Comparison of ENCODE assay signal across 1 cellular context in the genomic region with DNA sequence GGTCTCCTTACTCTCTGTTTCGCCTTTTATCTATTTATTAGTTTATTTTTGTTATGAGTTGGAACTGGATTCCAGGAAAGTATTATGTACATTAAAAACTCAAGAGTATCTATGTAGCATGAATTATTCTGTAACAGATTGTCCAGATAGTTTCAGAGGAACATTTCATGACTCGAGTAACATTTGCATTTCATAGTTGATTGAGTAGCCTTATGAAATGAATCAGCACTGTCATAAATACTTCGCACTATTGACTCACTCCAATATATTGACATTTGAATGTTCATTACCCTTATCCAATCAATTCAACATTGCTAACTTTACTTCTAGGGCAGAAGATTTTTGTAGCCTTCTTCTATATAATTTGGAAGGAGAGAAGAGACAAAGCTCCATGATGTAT.
TF ChIP-seq lines count a peak whose summit lies in the region.

No MANE protein-coding gene starts in this region.

TF ChIP-seq in GM12878, 131 proteins besides CTCF, POLR2A, EP300 and RAD21 (continued from another document and continues in another):
- TF ChIP-seq, protein P1, sequence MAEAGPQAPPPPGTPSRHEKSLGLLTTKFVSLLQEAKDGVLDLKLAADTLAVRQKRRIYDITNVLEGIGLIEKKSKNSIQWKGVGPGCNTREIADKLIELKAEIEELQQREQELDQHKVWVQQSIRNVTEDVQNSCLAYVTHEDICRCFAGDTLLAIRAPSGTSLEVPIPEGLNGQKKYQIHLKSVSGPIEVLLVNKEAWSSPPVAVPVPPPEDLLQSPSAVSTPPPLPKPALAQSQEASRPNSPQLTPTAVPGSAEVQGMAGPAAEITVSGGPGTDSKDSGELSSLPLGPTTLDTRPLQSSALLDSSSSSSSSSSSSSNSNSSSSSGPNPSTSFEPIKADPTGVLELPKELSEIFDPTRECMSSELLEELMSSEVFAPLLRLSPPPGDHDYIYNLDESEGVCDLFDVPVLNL (IDR thresholded peaks at IDR 0.05; ENCODE audit: low read depth, low read length): no peak
- TF ChIP-seq, protein P2, sequence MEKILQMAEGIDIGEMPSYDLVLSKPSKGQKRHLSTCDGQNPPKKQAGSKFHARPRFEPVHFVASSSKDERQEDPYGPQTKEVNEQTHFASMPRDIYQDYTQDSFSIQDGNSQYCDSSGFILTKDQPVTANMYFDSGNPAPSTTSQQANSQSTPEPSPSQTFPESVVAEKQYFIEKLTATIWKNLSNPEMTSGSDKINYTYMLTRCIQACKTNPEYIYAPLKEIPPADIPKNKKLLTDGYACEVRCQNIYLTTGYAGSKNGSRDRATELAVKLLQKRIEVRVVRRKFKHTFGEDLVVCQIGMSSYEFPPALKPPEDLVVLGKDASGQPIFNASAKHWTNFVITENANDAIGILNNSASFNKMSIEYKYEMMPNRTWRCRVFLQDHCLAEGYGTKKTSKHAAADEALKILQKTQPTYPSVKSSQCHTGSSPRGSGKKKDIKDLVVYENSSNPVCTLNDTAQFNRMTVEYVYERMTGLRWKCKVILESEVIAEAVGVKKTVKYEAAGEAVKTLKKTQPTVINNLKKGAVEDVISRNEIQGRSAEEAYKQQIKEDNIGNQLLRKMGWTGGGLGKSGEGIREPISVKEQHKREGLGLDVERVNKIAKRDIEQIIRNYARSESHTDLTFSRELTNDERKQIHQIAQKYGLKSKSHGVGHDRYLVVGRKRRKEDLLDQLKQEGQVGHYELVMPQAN (conservative IDR thresholded peaks at IDR 0.05): no peak
- TF ChIP-seq, protein P3, sequence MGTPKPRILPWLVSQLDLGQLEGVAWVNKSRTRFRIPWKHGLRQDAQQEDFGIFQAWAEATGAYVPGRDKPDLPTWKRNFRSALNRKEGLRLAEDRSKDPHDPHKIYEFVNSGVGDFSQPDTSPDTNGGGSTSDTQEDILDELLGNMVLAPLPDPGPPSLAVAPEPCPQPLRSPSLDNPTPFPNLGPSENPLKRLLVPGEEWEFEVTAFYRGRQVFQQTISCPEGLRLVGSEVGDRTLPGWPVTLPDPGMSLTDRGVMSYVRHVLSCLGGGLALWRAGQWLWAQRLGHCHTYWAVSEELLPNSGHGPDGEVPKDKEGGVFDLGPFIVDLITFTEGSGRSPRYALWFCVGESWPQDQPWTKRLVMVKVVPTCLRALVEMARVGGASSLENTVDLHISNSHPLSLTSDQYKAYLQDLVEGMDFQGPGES (IDR thresholded peaks at IDR 0.05): no peak
- TF ChIP-seq EED (IDR thresholded peaks at IDR 0.05; ENCODE audit: low read depth) (no peak), NR2C1 (IDR thresholded peaks at IDR 0.05) (no peak), TCF7 (IDR thresholded peaks at IDR 0.05; ENCODE audit: borderline replicate concordance) (no peak), MTA2 (IDR thresholded peaks at IDR 0.05; ENCODE audit: low read depth) (peak; percentile 84), ZNF622 (IDR thresholded peaks at IDR 0.05) (no peak), EZH2 (IDR thresholded peaks at IDR 0.05; ENCODE audit: borderline replicate concordance, control insufficient read depth, low read depth, low read length) (no peak), POU2F2 (IDR thresholded peaks at IDR 0.05; ENCODE audit: borderline replicate concordance, low read depth, low read length) (peak; percentile 93), BRCA1 (IDR thresholded peaks at IDR 0.05; ENCODE audit: low read depth, low read length) (no peak), RFX5 (IDR thresholded peaks at IDR 0.05; ENCODE audit: low read depth, low read length) (no peak), KLF5 (IDR thresholded peaks at IDR 0.05; ENCODE audit: partially characterized antibody) (no peak), ZNF274 (IDR thresholded peaks at IDR 0.05; ENCODE audit: insufficient read depth, insufficient read length) (no peak), ESRRA (IDR thresholded peaks at IDR 0.05; ENCODE audit: low read length) (no peak), SUZ12 (IDR thresholded peaks at IDR 0.05; ENCODE audit: unreplicated experiment) (no peak), NFIC (IDR thresholded peaks at IDR 0.05; ENCODE audit: low read depth, low read length) (peak; percentile 92), ATF7 (IDR thresholded peaks at IDR 0.05; ENCODE audit: low read depth) (peak; percentile 80), IKZF1 (conservative IDR thresholded peaks at IDR 0.05) (0 out of 2 replicates have a peak, but pooled peaks have one; percentile 20), SMAD1 (IDR thresholded peaks at IDR 0.05; ENCODE audit: low read depth, partially characterized antibody) (no peak), SMARCA5 (IDR thresholded peaks at IDR 0.05) (no peak), FOS (IDR thresholded peaks at IDR 0.05; ENCODE audit: borderline replicate concordance, extremely low read depth, insufficient read length) (no peak), ZNF24 (IDR thresholded peaks at IDR 0.05) (no peak), MEF2A (IDR thresholded peaks at IDR 0.05; ENCODE audit: insufficient read depth, low read depth, low read length) (peak; percentile 82), HDAC6 (IDR thresholded peaks at IDR 0.05; ENCODE audit: unreplicated experiment) (no peak), NR2F1 (conservative IDR thresholded peaks at IDR 0.05) (no peak), DPF2 (IDR thresholded peaks at IDR 0.05) (peak; percentile 85), MYC (IDR thresholded peaks at IDR 0.05; ENCODE audit: insufficient read depth, insufficient read length, insufficient replicate concordance, low read length, severe bottlenecking) (no peak), ZNF384 (IDR thresholded peaks at IDR 0.05; ENCODE audit: borderline replicate concordance, low read depth, low read length) (no peak), TCF12 (IDR thresholded peaks at IDR 0.05; ENCODE audit: low read depth, low read length) (no peak), SUPT20H (IDR thresholded peaks at IDR 0.05; ENCODE audit: borderline replicate concordance, control insufficient read depth, low read depth, low read length) (no peak), MEF2B (IDR thresholded peaks at IDR 0.05; ENCODE audit: partially characterized antibody, poor library complexity, severe bottlenecking) (no peak), HCFC1 (IDR thresholded peaks at IDR 0.05; ENCODE audit: low read length) (no peak), ETV6 (conservative IDR thresholded peaks at IDR 0.05 in 1 of 2, IDR thresholded peaks at IDR 0.05 in 1 of 2; ENCODE audit: borderline replicate concordance in 1 of 2, low read depth in 1 of 2) (no peak)
- TF ChIP-seq, protein P4, sequence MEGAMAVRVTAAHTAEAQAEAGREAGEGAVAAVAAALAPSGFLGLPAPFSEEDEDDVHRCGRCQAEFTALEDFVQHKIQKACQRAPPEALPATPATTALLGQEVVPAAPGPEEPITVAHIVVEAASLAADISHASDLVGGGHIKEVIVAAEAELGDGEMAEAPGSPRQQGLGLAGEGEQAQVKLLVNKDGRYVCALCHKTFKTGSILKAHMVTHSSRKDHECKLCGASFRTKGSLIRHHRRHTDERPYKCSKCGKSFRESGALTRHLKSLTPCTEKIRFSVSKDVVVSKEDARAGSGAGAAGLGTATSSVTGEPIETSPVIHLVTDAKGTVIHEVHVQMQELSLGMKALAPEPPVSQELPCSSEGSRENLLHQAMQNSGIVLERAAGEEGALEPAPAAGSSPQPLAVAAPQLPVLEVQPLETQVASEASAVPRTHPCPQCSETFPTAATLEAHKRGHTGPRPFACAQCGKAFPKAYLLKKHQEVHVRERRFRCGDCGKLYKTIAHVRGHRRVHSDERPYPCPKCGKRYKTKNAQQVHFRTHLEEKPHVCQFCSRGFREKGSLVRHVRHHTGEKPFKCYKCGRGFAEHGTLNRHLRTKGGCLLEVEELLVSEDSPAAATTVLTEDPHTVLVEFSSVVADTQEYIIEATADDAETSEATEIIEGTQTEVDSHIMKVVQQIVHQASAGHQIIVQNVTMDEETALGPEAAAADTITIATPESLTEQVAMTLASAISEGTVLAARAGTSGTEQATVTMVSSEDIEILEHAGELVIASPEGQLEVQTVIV (IDR thresholded peaks at IDR 0.05; ENCODE audit: borderline replicate concordance, partially characterized antibody): no peak
- TF ChIP-seq, protein P5, sequence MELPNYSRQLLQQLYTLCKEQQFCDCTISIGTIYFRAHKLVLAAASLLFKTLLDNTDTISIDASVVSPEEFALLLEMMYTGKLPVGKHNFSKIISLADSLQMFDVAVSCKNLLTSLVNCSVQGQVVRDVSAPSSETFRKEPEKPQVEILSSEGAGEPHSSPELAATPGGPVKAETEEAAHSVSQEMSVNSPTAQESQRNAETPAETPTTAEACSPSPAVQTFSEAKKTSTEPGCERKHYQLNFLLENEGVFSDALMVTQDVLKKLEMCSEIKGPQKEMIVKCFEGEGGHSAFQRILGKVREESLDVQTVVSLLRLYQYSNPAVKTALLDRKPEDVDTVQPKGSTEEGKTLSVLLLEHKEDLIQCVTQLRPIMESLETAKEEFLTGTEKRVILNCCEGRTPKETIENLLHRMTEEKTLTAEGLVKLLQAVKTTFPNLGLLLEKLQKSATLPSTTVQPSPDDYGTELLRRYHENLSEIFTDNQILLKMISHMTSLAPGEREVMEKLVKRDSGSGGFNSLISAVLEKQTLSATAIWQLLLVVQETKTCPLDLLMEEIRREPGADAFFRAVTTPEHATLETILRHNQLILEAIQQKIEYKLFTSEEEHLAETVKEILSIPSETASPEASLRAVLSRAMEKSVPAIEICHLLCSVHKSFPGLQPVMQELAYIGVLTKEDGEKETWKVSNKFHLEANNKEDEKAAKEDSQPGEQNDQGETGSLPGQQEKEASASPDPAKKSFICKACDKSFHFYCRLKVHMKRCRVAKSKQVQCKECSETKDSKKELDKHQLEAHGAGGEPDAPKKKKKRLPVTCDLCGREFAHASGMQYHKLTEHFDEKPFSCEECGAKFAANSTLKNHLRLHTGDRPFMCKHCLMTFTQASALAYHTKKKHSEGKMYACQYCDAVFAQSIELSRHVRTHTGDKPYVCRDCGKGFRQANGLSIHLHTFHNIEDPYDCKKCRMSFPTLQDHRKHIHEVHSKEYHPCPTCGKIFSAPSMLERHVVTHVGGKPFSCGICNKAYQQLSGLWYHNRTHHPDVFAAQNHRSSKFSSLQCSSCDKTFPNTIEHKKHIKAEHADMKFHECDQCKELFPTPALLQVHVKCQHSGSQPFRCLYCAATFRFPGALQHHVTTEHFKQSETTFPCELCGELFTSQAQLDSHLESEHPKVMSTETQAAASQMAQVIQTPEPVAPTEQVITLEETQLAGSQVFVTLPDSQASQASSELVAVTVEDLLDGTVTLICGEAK (IDR thresholded peaks at IDR 0.05; ENCODE audit: borderline replicate concordance): no peak; the same call in 1 of the 2 replicates
- TF ChIP-seq, protein P6, sequence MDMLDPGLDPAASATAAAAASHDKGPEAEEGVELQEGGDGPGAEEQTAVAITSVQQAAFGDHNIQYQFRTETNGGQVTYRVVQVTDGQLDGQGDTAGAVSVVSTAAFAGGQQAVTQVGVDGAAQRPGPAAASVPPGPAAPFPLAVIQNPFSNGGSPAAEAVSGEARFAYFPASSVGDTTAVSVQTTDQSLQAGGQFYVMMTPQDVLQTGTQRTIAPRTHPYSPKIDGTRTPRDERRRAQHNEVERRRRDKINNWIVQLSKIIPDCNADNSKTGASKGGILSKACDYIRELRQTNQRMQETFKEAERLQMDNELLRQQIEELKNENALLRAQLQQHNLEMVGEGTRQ (IDR thresholded peaks at IDR 0.05; ENCODE audit: borderline replicate concordance, low read depth, low read length): no peak
- TF ChIP-seq, protein P7, sequence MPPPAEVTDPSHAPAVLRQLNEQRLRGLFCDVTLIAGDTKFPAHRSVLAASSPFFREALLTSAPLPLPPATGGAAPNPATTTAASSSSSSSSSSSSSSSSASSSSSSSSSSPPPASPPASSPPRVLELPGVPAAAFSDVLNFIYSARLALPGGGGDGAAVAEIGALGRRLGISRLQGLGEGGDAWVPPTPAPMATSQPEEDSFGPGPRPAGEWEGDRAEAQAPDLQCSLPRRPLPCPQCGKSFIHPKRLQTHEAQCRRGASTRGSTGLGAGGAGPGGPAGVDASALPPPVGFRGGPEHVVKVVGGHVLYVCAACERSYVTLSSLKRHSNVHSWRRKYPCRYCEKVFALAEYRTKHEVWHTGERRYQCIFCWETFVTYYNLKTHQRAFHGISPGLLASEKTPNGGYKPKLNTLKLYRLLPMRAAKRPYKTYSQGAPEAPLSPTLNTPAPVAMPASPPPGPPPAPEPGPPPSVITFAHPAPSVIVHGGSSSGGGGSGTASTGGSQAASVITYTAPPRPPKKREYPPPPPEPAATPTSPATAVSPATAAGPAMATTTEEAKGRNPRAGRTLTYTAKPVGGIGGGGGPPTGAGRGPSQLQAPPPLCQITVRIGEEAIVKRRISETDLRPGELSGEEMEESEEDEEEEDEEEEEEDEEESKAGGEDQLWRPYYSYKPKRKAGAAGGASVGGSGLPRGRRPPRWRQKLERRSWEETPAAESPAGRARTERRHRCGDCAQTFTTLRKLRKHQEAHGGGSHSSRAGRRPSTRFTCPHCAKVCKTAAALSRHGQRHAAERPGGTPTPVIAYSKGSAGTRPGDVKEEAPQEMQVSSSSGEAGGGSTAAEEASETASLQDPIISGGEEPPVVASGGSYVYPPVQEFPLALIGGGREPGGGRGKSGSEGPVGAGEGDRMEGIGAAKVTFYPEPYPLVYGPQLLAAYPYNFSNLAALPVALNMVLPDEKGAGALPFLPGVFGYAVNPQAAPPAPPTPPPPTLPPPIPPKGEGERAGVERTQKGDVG (CRISPR knock-in tag; IDR thresholded peaks at IDR 0.05): no peak
- TF ChIP-seq, protein P8, sequence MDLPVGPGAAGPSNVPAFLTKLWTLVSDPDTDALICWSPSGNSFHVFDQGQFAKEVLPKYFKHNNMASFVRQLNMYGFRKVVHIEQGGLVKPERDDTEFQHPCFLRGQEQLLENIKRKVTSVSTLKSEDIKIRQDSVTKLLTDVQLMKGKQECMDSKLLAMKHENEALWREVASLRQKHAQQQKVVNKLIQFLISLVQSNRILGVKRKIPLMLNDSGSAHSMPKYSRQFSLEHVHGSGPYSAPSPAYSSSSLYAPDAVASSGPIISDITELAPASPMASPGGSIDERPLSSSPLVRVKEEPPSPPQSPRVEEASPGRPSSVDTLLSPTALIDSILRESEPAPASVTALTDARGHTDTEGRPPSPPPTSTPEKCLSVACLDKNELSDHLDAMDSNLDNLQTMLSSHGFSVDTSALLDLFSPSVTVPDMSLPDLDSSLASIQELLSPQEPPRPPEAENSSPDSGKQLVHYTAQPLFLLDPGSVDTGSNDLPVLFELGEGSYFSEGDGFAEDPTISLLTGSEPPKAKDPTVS (IDR thresholded peaks at IDR 0.05; ENCODE audit: low read depth, low read length): no peak
- TF ChIP-seq, protein P9, sequence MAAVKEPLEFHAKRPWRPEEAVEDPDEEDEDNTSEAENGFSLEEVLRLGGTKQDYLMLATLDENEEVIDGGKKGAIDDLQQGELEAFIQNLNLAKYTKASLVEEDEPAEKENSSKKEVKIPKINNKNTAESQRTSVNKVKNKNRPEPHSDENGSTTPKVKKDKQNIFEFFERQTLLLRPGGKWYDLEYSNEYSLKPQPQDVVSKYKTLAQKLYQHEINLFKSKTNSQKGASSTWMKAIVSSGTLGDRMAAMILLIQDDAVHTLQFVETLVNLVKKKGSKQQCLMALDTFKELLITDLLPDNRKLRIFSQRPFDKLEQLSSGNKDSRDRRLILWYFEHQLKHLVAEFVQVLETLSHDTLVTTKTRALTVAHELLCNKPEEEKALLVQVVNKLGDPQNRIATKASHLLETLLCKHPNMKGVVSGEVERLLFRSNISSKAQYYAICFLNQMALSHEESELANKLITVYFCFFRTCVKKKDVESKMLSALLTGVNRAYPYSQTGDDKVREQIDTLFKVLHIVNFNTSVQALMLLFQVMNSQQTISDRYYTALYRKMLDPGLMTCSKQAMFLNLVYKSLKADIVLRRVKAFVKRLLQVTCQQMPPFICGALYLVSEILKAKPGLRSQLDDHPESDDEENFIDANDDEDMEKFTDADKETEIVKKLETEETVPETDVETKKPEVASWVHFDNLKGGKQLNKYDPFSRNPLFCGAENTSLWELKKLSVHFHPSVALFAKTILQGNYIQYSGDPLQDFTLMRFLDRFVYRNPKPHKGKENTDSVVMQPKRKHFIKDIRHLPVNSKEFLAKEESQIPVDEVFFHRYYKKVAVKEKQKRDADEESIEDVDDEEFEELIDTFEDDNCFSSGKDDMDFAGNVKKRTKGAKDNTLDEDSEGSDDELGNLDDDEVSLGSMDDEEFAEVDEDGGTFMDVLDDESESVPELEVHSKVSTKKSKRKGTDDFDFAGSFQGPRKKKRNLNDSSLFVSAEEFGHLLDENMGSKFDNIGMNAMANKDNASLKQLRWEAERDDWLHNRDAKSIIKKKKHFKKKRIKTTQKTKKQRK (IDR thresholded peaks at IDR 0.05; ENCODE audit: low read depth, low read length): no peak
